Comparison of ENCODE assay signal across 8 cellular contexts in the genomic region with DNA sequence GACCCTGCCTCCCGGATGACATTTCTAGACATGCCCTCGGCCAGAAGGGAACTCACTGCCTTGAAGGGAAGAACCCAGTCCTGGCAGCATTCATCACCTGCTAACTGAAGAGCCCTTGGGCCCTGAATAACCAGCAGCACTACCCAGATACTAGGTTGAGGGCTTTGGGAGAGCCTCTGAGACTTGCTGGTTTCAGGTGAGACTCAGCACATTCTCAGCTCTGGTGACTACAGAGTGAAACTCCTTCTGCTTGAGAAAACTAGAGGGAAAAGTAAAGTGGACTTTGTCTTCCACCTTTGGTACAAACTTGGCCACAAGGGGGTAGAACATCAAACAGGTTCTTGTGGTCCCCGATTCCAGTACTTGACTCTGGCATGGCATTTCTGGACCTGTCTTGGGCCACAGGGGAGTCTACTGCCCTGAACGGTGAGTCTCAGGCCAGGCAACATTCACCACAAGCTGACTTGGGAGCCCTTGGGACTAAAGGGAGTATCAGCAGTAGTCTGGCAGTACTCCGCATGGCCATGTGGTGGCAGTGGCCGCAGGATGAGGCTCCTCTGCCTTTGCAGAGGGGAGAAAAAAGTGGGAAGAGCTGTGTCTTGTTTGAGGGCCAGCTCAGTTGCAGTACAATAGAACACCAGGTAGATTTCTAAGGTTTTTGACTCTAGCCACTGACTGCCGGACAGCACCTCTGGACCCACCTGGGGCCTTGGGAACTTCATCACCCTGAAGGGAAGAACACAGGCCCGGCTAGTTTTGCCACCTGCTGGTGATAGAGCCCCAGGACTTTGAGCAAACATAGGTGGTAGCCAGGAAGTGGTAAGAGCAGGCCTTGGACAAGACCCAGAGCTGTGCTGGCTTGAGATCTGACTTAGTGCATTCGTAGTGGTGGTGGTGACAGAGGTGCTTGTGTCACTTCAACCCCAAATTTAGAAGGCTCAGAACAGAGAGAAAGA.
DNase-seq lines count a peak whose midpoint lies in the region; ATAC-seq, FAIRE-seq and TF ChIP-seq lines count a peak whose summit lies in the region.

No MANE protein-coding gene starts in this region.

- H3K27me3 Mint-ChIP-seq in HFFc6 (ENCODE audit: insufficient read depth) = no peaks in the 10 kb centered on the region

- no peaks in the 10 kb centered on the region for H3K4me1 Mint-ChIP-seq in HFFc6 (ENCODE audit: low read depth)

- DNase-seq in D721Med (ENCODE audit: insufficient read length, low spot score) (no peak), HFFc6 (peak; percentile 36), SW480 (ENCODE audit: low spot score) (peak; percentile 19), iris pigment epithelial cell (ENCODE audit: low read depth) (peak; percentile 31), G401 (ENCODE audit: low spot score) (no peak), NCI-H2196 treated with DMSO at 0.1 percent for 48 hours (lab: John Stamatoyannopoulos, UW; ENCODE audit: unreplicated experiment) (no peak)

- in situ Hi-C loops in G401 (cut with HindIII; ENCODE audit: low sequenced_read_pairs) = no loop called here

- ATAC-seq in HG03095 (IDR thresholded peaks at IDR 0.05; ENCODE audit: unreplicated experiment) (no peak), HG03378 (IDR thresholded peaks at IDR 0.05; ENCODE audit: unreplicated experiment) (no peak)

- FAIRE-seq in D721Med (lab: Jason Lieb, UNC) = no peak

- H3K27ac Mint-ChIP-seq in HFFc6 = peak overlapping the region; percentile 33; the same call in 1 of the 2 replicates

- no peaks in the 10 kb centered on the region for H3K9me3 Mint-ChIP-seq in HFFc6

- no peak overlapping the region for H3K4me3 Mint-ChIP-seq in HFFc6

- peak; percentile 9 for TF ChIP-seq CTCF in D721Med (IDR thresholded peaks at IDR 0.05; ENCODE audit: insufficient read depth, missing control alignments)
- TF ChIP-seq CTCF in HFFc6 (IDR thresholded peaks at IDR 0.05) = peak; percentile 77

- no peaks in the 10 kb centered on the region for H3K36me3 Mint-ChIP-seq in HFFc6 (ENCODE audit: low read depth)

Comparison
In these comparisons a context has a peak if more than half of its experiments do, and no peak if none do; other contexts are left out.
1. DNase-seq: peak in HFFc6 (single experiment), SW480 (single experiment) and iris pigment epithelial cell (single experiment); none in D721Med (single experiment), G401 (single experiment) and NCI-H2196 treated with DMSO at 0.1 percent for 48 hours (single experiment).